Comparison of ENCODE assay signal across 22 cellular contexts in genomic region chr14:99788713-99789112, GRCh38. TPM values are rescaled to one million over a fixed set of nuclear protein-coding genes. Genes with fewer than 3 reads are reported as not detected.
DNase-seq lines count a peak whose midpoint lies in the region; FAIRE-seq and TF ChIP-seq lines count a peak whose summit lies in the region.
"Had no signal": no experiment of that assay in that cellular context is flagged by ENCODE, and none has a peak within 500 bp of the region (broad histone marks: within the 10 kb centered on the region; RNA-seq: fewer than 3 reads in every experiment).

No MANE protein-coding gene starts in this region.

- DNase-seq in mesenteric fat pad (ENCODE audit: low spot score) (peak; percentile 1), superior temporal gyrus (ENCODE audit: extremely low spot score) (peak; percentile 5), mucosa of gallbladder (ENCODE audit: low spot score) (no peak), H54 (ENCODE audit: insufficient read length, low spot score) (no peak), tibial nerve (ENCODE audit: low spot score in 2 of 2) (no peak)
- DNase-seq in activated CD4-positive, alpha-beta T cell treated with anti-CD3 and anti-CD28 coated beads, Interleukin-2, amount 50 U/mL, for 4 hours = no peak
- DNase-seq: Caco-2; CD4-positive, CD25-positive, alpha-beta regulatory T cell; DMS 273 treated with DMSO at 0.1 percent for 48 hours; DMS79; EL; GDM1; GM23248; H9 had no signal

- no peak overlapping the region for H3K9ac ChIP-seq in rectal smooth muscle tissue (ENCODE audit: low read length)
- H3K9ac ChIP-seq: BLaER1, GM23248 had no signal

- no peaks in the 10 kb centered on the region for H3K9me3 ChIP-seq in tibial nerve
- H3K9me3 ChIP-seq: BLaER1, Caco-2 had no signal

- TF ChIP-seq CTCF in tibial nerve (IDR thresholded peaks at IDR 0.05) = no peak

- H3K27ac ChIP-seq in rectal smooth muscle tissue (ENCODE audit: low read depth, low read length) (peak overlapping the region; percentile 88), tibial nerve (no peak overlapping the region)
- H3K27ac ChIP-seq: BLaER1, C4-2B, GM23248 had no signal

- no peak overlapping the region for H3K4me3 ChIP-seq in rectal smooth muscle tissue (ENCODE audit: low read length)
- H3K4me3 ChIP-seq in tibial nerve = no peak overlapping the region
- H3K4me3 ChIP-seq: BLaER1, GM12878, GM23248 had no signal

- H3K4me1 ChIP-seq in rectal smooth muscle tissue (ENCODE audit: control insufficient read depth, insufficient read depth, low read length) = peaks cover 47% of the 10 kb centered on the region
- H3K4me1 ChIP-seq in tibial nerve = peaks cover 0 to 24% (median 7%) of the 10 kb centered on the region in 4 donors

- TF ChIP-seq POLR2A in H54 (IDR thresholded peaks at IDR 0.05; ENCODE audit: low read depth, low read length) (no peak), tibial nerve (IDR thresholded peaks at IDR 0.05) (no peak)

- FAIRE-seq in H54 (lab: Jason Lieb, UNC) = no peak
- FAIRE-seq: GM12878, GM19239, H1 had no signal

- H3K36me3 ChIP-seq in rectal smooth muscle tissue (ENCODE audit: control insufficient read depth, insufficient read depth, low read length) (no peaks in the 10 kb centered on the region), tibial nerve (no peaks in the 10 kb centered on the region)
- H3K36me3 ChIP-seq: BLaER1 had no signal

- H3K27me3 ChIP-seq in rectal smooth muscle tissue (ENCODE audit: control insufficient read depth, insufficient read depth, low read length) = no peaks in the 10 kb centered on the region
- no peaks in the 10 kb centered on the region for H3K27me3 ChIP-seq in tibial nerve

- 88 to 92% methylated on average over 6 of the region's 6 CpGs for WGBS in tibial nerve, 2 donors

- TF ChIP-seq EP300 in tibial nerve (IDR thresholded peaks at IDR 0.05) = no peak

RNA-seq across cellular contexts. Expression of gene EML1, which starts 4.5 kb away (rescaled TPM):
- 32.5 TPM for total RNA-seq in mesenteric fat pad
- total RNA-seq in mucosa of gallbladder = 49.9 TPM
- 10 to 100 TPM; 32.4 to 82.8 (median 55.2) TPM for total RNA-seq in tibial nerve
- total RNA-seq: B cell; CD4-positive, CD25-positive, alpha-beta regulatory T cell; CD8-positive, alpha-beta T cell had no signal

Comparison
In these comparisons a context has a peak if more than half of its experiments do, and no peak if none do; other contexts are left out.
1. DNase-seq: peak in mesenteric fat pad (single experiment) and superior temporal gyrus (single experiment); none in mucosa of gallbladder (single experiment), activated CD4-positive, alpha-beta T cell treated with anti-CD3 and anti-CD28 coated beads, Interleukin-2, amount 50 U/mL, for 4 hours (0 of 2), H54 (single experiment) and tibial nerve (0 of 2).